ENCODE assay signal across 22 cellular contexts in genomic region chr1:115203287-115203686, GRCh38.
DNase-seq lines count a peak whose midpoint lies in the region; ATAC-seq, FAIRE-seq and TF ChIP-seq lines count a peak whose summit lies in the region.
"Had no signal": no experiment of that assay in that cellular context is flagged by ENCODE, and none has a peak within 500 bp of the region (broad histone marks: within the 10 kb centered on the region; RNA-seq: fewer than 3 reads in every experiment).

No MANE protein-coding gene starts in this region.

- H3K27me3 ChIP-seq in left ventricle myocardium inferior (ENCODE audit: low read depth) (no peaks in the 10 kb centered on the region), right cardiac atrium (ENCODE audit: control insufficient read depth, insufficient read depth) (no peaks in the 10 kb centered on the region), lower lobe of right lung (ENCODE audit: low read depth) (no peaks in the 10 kb centered on the region)

- TF ChIP-seq EP300 in A549 (IDR thresholded peaks at IDR 0.05), result no peak

- 95% methylated on average over 1 of the region's 1 CpG for WGBS in right cardiac atrium
- WGBS in A549 (ENCODE audit: missing lambda C conversion rate), result 91% methylated on average over 1 of the region's 1 CpG

- peak overlapping the region; percentile 82 for H3K27ac ChIP-seq in left ventricle myocardium inferior (replicated peaks)
- H3K27ac ChIP-seq in right cardiac atrium (ENCODE audit: low read length), result no peak overlapping the region
- H3K27ac ChIP-seq in A549, result no peak overlapping the region
- H3K27ac ChIP-seq in kidney (ENCODE audit: low read depth in 2 of 2, low read length in 2 of 2), result no peak overlapping the region
- H3K27ac ChIP-seq in lower lobe of right lung, result no peak overlapping the region
- H3K27ac ChIP-seq: 22Rv1 had no signal

- CTCF ChIA-PET in A549 (lab: Yijun Ruan, JAX), result interaction anchor here (1.1 kb wide), 1 partner anchor 64 kb away, joined by 3 read pairs; no protein-coding TSS in a partner anchor

- ATAC-seq in right cardiac atrium, result no peak
- ATAC-seq in A549, result no peak
- ATAC-seq in lower lobe of right lung, result no peak

- TF ChIP-seq CTCF in left ventricle myocardium inferior (IDR thresholded peaks at IDR 0.05; ENCODE audit: borderline replicate concordance), result no peak
- TF ChIP-seq CTCF in A549 (IDR thresholded peaks at IDR 0.05), result no peak
- no peak for TF ChIP-seq CTCF in kidney (IDR thresholded peaks at IDR 0.05; ENCODE audit: borderline replicate concordance, extremely low read depth, insufficient read depth)
- no peak for TF ChIP-seq CTCF in lower lobe of right lung (IDR thresholded peaks at IDR 0.05)

- POLR2A ChIA-PET in A549 (lab: Yijun Ruan, JAX), result no interaction called here

- H3K36me3 ChIP-seq in left ventricle myocardium inferior (no peaks in the 10 kb centered on the region), kidney (ENCODE audit: control insufficient read depth in 1 of 2, insufficient read depth in 2 of 2, low read length in 2 of 2) (no peaks in the 10 kb centered on the region), lower lobe of right lung (no peaks in the 10 kb centered on the region)
- H3K36me3 ChIP-seq: HAP-1 had no signal

- DNase-seq in left ventricle myocardium inferior (no peak), right cardiac atrium (no peak), A549 (ENCODE audit: low read depth in 1 of 2, low spot score in 1 of 2) (no peak), OCI-M1 (lab: John Stamatoyannopoulos, UW) (peak; percentile 9), kidney (no peak), dedifferentiated amniotic fluid mesenchymal stem cell (ENCODE audit: extremely low spot score) (no peak), lower lobe of right lung (no peak)
- DNase-seq: ACHN; AML-193; C1 segment of cervical spinal cord; Calu3; CD4-positive, alpha-beta memory T cell; COR-L47; DMS53; DMS79 treated with DMSO at 0.1 percent for 48 hours; GF-D8; GOT3 had no signal

- H3K9ac ChIP-seq in kidney (ENCODE audit: low read length in 2 of 2), result no peak overlapping the region

- no peak for TF ChIP-seq RAD21 in A549 (conservative IDR thresholded peaks at IDR 0.05 in 1 of 2, IDR thresholded peaks at IDR 0.05 in 1 of 2)

- intact Hi-C loops in left ventricle myocardium inferior (cut with micrococcal nuclease), result no loop called here
- intact Hi-C loops in right cardiac atrium (cut with DNase I), result no loop called here
- intact Hi-C loops in kidney (cut with DNase I), result no loop called here
- intact Hi-C loops in lower lobe of right lung (cut with DNase I), result no loop called here

- FAIRE-seq in A549 (lab: Jason Lieb, UNC) (no peak), kidney (lab: Jason Lieb, UNC) (peak; percentile 39)
- FAIRE-seq: GM12891, GM18507, H54 had no signal

- H3K9me3 ChIP-seq in left ventricle myocardium inferior (replicated peaks) (peaks cover 23% of the 10 kb centered on the region), right cardiac atrium (ENCODE audit: control insufficient read depth, low read length) (no peaks in the 10 kb centered on the region), A549 (no peaks in the 10 kb centered on the region), kidney (ENCODE audit: control insufficient read depth in 1 of 2, low read length in 2 of 2) (peaks cover 0 to 3% of the 10 kb centered on the region in 2 donors), lower lobe of right lung (no peaks in the 10 kb centered on the region)
- H3K9me3 ChIP-seq: HAP-1 had no signal

- no peak overlapping the region for H3K4me2 ChIP-seq in A549

- H3K4me1 ChIP-seq in left ventricle myocardium inferior, result peaks cover 35% of the 10 kb centered on the region
- no peaks in the 10 kb centered on the region for H3K4me1 ChIP-seq in right cardiac atrium (ENCODE audit: control insufficient read depth, insufficient read depth, low read length)
- H3K4me1 ChIP-seq in A549, result 0 out of 3 replicates have a peak, but pooled peaks cover 4% of the 10 kb centered on the region
- H3K4me1 ChIP-seq in kidney (ENCODE audit: control insufficient read depth in 1 of 2, insufficient read depth in 1 of 2, low read depth in 1 of 2, low read length in 2 of 2), result no peaks in the 10 kb centered on the region
- no peaks in the 10 kb centered on the region for H3K4me1 ChIP-seq in lower lobe of right lung
- H3K4me1 ChIP-seq: HAP-1 had no signal

- H3K4me3 ChIP-seq in left ventricle myocardium inferior (no peak overlapping the region), right cardiac atrium (ENCODE audit: low read length) (no peak overlapping the region), A549 (no peak overlapping the region), kidney (ENCODE audit: low read length in 2 of 2) (no peak overlapping the region), lower lobe of right lung (no peak overlapping the region)
- H3K4me3 ChIP-seq: HAP-1 had no signal

- TF ChIP-seq POLR2A in A549 (IDR thresholded peaks at IDR 0.05; ENCODE audit: low read length), result no peak

TF ChIP-seq in A549, 52 proteins besides CTCF, POLR2A, EP300 and RAD21:
- TF ChIP-seq ZSCAN20 (CRISPR knock-in tag; IDR thresholded peaks at IDR 0.05), result no peak
- TF ChIP-seq CBX2 (IDR thresholded peaks at IDR 0.05; ENCODE audit: borderline replicate concordance, low read depth), result no peak
- no peak for TF ChIP-seq TP53 (CRISPR knock-in tag; IDR thresholded peaks at IDR 0.05)
- no peak for TF ChIP-seq BHLHE40 (IDR thresholded peaks at IDR 0.05; ENCODE audit: low read depth, low read length)
- TF ChIP-seq BCL3 (IDR thresholded peaks at IDR 0.05), result no peak
- peak; percentile 3 for TF ChIP-seq MAFK (IDR thresholded peaks at IDR 0.05; ENCODE audit: partially characterized antibody)
